11 cellular contexts compared by ENCODE assay signal in the genomic region with DNA sequence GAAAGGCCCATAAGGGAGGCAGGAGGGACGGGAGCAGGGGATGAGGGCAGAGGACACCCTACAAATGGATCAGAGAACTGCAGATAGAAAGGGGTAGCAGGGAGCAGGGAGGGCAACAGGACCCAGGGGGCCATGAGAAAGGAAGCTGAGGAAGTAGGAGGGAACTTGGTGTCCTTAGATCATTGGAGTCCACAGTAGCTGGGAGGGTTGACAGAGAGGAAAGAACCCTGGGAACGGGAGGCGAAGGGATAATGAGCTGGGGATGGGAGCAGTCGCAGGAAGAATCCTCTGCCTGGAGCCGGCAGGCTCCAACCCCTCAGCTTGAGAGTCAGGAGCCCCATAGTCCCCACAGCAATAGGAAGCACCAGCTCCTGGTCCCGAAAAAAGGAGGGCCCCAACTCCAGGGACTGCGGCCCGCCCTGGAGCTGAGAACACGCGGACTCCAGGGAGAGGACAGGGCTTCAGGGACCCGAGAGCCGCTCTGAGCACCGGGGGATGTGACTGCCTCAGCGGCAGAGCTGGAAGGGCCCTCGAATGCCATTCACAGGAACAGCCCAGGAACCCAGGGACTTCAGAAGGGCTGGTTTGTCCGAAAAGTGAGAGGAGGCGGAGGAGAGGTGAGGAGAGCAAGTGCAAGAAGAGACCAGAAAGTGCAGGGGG. TPM values are rescaled to one million over a fixed set of nuclear protein-coding genes. Genes with fewer than 3 reads are reported as not detected.
A peak's percentile ranks its signal among the peaks of the same experiment; 100 is the strongest.
DNase-seq lines count a peak whose midpoint lies in the region; TF ChIP-seq lines count a peak whose summit lies in the region.
"Had no signal": no experiment of that assay in that cellular context is flagged by ENCODE, and none has a peak within 500 bp of the region (broad histone marks: within the 10 kb centered on the region; RNA-seq: fewer than 3 reads in every experiment).

No MANE protein-coding gene starts in this region.

- H3K4me2 ChIP-seq in hepatocyte, result peak overlapping the region; percentile 78

- peaks cover 11% of the 10 kb centered on the region for H3K27me3 Mint-ChIP-seq in Caco-2 (ENCODE audit: insufficient read depth, unreplicated experiment)

- peak overlapping the region; percentile 29 for H3K4me3 Mint-ChIP-seq in Caco-2 (ENCODE audit: unreplicated experiment)

- peaks cover 7% of the 10 kb centered on the region for H3K36me3 Mint-ChIP-seq in Caco-2 (ENCODE audit: insufficient read depth, unreplicated experiment)

- H3K9me3 ChIP-seq in Caco-2, result no peaks in the 10 kb centered on the region
- H3K9me3 ChIP-seq in Peyer's patch, result no peaks in the 10 kb centered on the region
- H3K9me3 ChIP-seq in hepatocyte (ENCODE audit: low read depth), result no peaks in the 10 kb centered on the region

- H3K27ac ChIP-seq in Peyer's patch (no peak overlapping the region), hepatocyte (no peak overlapping the region)
- H3K27ac ChIP-seq: cardiac muscle cell, HL-60 had no signal

- DNase-seq in Caco-2, result no peak
- DNase-seq in Peyer's patch, result no peak
- no peak for DNase-seq in hepatocyte (ENCODE audit: low spot score)
- DNase-seq in posterior vena cava (ENCODE audit: low spot score), result peak; percentile 81
- no peak for DNase-seq in NCI-H446 treated with DMSO at 0.1 percent for 48 hours (lab: John Stamatoyannopoulos, UW)
- no peak for DNase-seq in Ammon's horn (ENCODE audit: low spot score)
- DNase-seq in activated gamma-delta T cell (lab: John Stamatoyannopoulos, UW), result no peak
- no peak for DNase-seq in GOT3 (lab: John Stamatoyannopoulos, UW)
- DNase-seq: T1000 had no signal

- H3K9me2 ChIP-seq in hepatocyte (replicated peaks; ENCODE audit: insufficient read depth), result no peaks in the 10 kb centered on the region

- H3K4me3 ChIP-seq in Caco-2 (ENCODE audit: low read depth, low read length) (no peak overlapping the region), Peyer's patch (peak overlapping the region in 3 of 4 donors; percentile 34 to 59 (median 48)), hepatocyte (no peak overlapping the region)

- WGBS in hepatocyte (ENCODE audit: low lambda C conversion rate, missing lambda C conversion rate), result 20% methylated on average over 17 of the region's 17 CpGs

- no peaks in the 10 kb centered on the region for H3K9me3 Mint-ChIP-seq in Caco-2 (ENCODE audit: unreplicated experiment)

- no peaks in the 10 kb centered on the region for H3K36me3 ChIP-seq in Caco-2 (ENCODE audit: control insufficient read depth, insufficient read depth, low read length)
- no peaks in the 10 kb centered on the region for H3K36me3 ChIP-seq in Peyer's patch
- no peaks in the 10 kb centered on the region for H3K36me3 ChIP-seq in hepatocyte (replicated peaks; ENCODE audit: insufficient read depth, low read depth)
- H3K36me3 ChIP-seq: cardiac muscle cell had no signal

- H3K4me1 ChIP-seq in Caco-2, result no peaks in the 10 kb centered on the region
- peaks cover 0 to 19% (median 3%) of the 10 kb centered on the region in 4 donors for H3K4me1 ChIP-seq in Peyer's patch
- peaks cover 13% of the 10 kb centered on the region for H3K4me1 ChIP-seq in hepatocyte (ENCODE audit: insufficient read depth)

- POLR2A ChIA-PET in Caco-2 (lab: Charles Lee), result no interaction called here

- no peak overlapping the region for H2AFZ ChIP-seq in hepatocyte

- no peaks in the 10 kb centered on the region for H4K20me1 ChIP-seq in hepatocyte (ENCODE audit: insufficient read depth, poor library complexity, severe bottlenecking)

- H3K27me3 ChIP-seq in Caco-2 (replicated peaks; ENCODE audit: control insufficient read depth, insufficient read depth, low read length) (no peaks in the 10 kb centered on the region), Peyer's patch (no peaks in the 10 kb centered on the region), hepatocyte (peaks cover 38% of the 10 kb centered on the region)

- TF ChIP-seq POLR2A in Peyer's patch (IDR thresholded peaks at IDR 0.05), result no peak

- H3K27ac Mint-ChIP-seq in Caco-2 (ENCODE audit: unreplicated experiment), result no peak overlapping the region

- no TSS peak for BruUV-seq in Caco-2 (replicated peaks; lab: Mats Ljungman, UMichigan)

- H3K4me1 Mint-ChIP-seq in Caco-2 (ENCODE audit: low read depth, unreplicated experiment), result peaks cover 7% of the 10 kb centered on the region

- no peak for TF ChIP-seq CTCF in Caco-2 (IDR thresholded peaks at IDR 0.05; ENCODE audit: insufficient read depth in 1 of 2, low read depth in 1 of 2, low read length in 1 of 2, severe bottlenecking in 1 of 2, unreplicated experiment in 1 of 2)
- TF ChIP-seq CTCF in Peyer's patch (IDR thresholded peaks at IDR 0.05), result no peak
- TF ChIP-seq CTCF in hepatocyte (IDR thresholded peaks at IDR 0.05; ENCODE audit: poor library complexity), result no peak

- intact Hi-C loops in Caco-2 (cut with micrococcal nuclease; ENCODE audit: unreplicated experiment) (loop anchor here (5.0 kb wide), 1 partner anchor 88 kb away; no protein-coding TSS in a partner anchor), posterior vena cava (cut with DNase I) (no loop called here)

- CTCF ChIA-PET in Caco-2 (lab: Charles Lee), result no interaction called here

- H3K79me2 ChIP-seq in hepatocyte, result no peaks in the 10 kb centered on the region

RNA-seq across cellular contexts. Expression of gene HLA-A, which starts 32.7 kb away (rescaled TPM):
- total RNA-seq in Caco-2 (2022) (192 and 198 TPM in 2 replicates), Peyer's patch (1,000 to 10,000 TPM in 3 of 4 donors, 100 to 1,000 TPM in 1; 296 to 1,668 (median 1,428) TPM), hepatocyte (293 and 339 TPM in 2 replicates), posterior vena cava (100 to 1,000 TPM; 375 to 444 TPM)
- 349 and 350 TPM in 2 replicates for polyA plus RNA-seq in hepatocyte

Comparison
In these comparisons a context has a peak if more than half of its experiments do, and no peak if none do; other contexts are left out.
1. H3K4me3 ChIP-seq: peak in Peyer's patch (3 of 4); none in Caco-2 (single experiment) and hepatocyte (single experiment).